ENCODE assay signal across 28 cellular contexts in the genomic region with DNA sequence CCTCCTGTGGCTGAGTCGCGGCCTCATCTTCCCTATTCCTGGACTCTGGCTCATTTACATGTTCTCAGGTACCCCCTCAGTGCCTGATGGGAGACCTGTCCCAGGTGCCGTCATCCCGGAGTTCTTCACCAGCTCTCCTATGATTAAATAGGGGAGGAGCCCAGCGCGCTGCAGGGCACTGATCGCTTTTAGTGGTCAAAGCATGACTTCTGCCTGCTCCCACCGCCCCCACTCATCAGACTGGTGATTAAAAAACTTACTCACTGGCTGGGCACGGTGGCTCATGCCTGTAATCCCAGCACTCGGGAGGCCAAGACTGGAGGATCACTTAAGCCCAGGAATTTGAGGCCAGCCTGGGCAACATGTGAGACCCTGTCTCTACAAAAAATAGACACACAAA.
"Had no signal": no experiment of that assay in that cellular context is flagged by ENCODE, and none has a peak within 500 bp of the region (broad histone marks: within the 10 kb centered on the region; RNA-seq: fewer than 3 reads in every experiment).

No MANE protein-coding gene starts in this region.

- H3K9me3 ChIP-seq: adrenal gland, ascending aorta had no signal

- DNase-seq: activated B cell treated with CpG ODN at 0.5 μM for 24 hours; activated CD4-positive, alpha-beta memory T cell treated with anti-CD3 and anti-CD28 coated beads for 36 hours; activated CD4-positive, alpha-beta T cell treated with anti-CD3 and anti-CD28 coated beads for 4 hours; activated CD4-positive, alpha-beta T cell treated with anti-CD3 and anti-CD28 coated beads, Interleukin-2, amount 10 ng/mL, durations not matched to agents 24 days and 14 days; activated CD4-positive, alpha-beta T cell treated with anti-CD3 and anti-CD28 coated beads, Interleukin-2, amount 50 U/mL, for 1 hour; activated CD4-positive, alpha-beta T cell treated with anti-CD3 and anti-CD28 coated beads, Interleukin-2, amount 50 U/mL, for 4 hours; activated CD4-positive, CD25-positive, alpha-beta regulatory T cell treated with anti-CD3 and anti-CD28 coated beads, Interleukin-2, amount 50 U/mL, for 72 hours; activated CD8-positive, alpha-beta memory T cell treated with anti-CD3 and anti-CD28 coated beads, Interleukin-2, amount 50 U/mL, for 4 hours; activated CD8-positive, alpha-beta T cell treated with anti-CD3 and anti-CD28 coated beads for 36 hours; activated effector memory CD4-positive, alpha-beta T cell treated with anti-CD3 and anti-CD28 coated beads, Interleukin-2, amount 50 U/mL, for 16 hours; activated gamma-delta T cell treated with Interleukin-2 at 50 U/mL for 16 hours; activated naive CD4-positive, alpha-beta T cell; activated naive CD4-positive, alpha-beta T cell treated with anti-CD3 and anti-CD28 coated beads for 36 hours; activated naive CD4-positive, alpha-beta T cell treated with anti-CD3 and anti-CD28 coated beads, Interleukin-2, amount 50 U/mL, for 16 hours; activated naive CD8-positive, alpha-beta T cell treated with anti-CD3 and anti-CD28 coated beads for 36 hours; activated T-cell treated with anti-CD3 and anti-CD28 coated beads, Interleukin-2, amount 50 U/mL, for 24 hours; activated T-cell treated with anti-CD3 and anti-CD28 coated beads, Interleukin-2, amount 50 U/mL, for 48 hours; adrenal gland; amniotic stem cell; caudate nucleus; cerebellar nuclear complex; SW 1271; T-helper 1 cell; T-helper 2 cell; T-helper 9 cell had no signal

- H3K4me1 ChIP-seq: adrenal gland, ascending aorta had no signal

- ATAC-seq: activated CD8-positive, alpha-beta T cell treated with anti-CD3 and anti-CD28 coated beads for 36 hours; activated naive CD4-positive, alpha-beta T cell treated with anti-CD3 and anti-CD28 coated beads, Interleukin-2, amount 50 U/mL, for 72 hours had no signal

- H3K4me3 ChIP-seq: adrenal gland, ascending aorta, cardiac muscle cell had no signal

- H3K27ac ChIP-seq: adrenal gland, ascending aorta, cardiac muscle cell had no signal

- H3K27me3 ChIP-seq: adrenal gland, ascending aorta, cardiac muscle cell had no signal
